Comparison of ENCODE assay signal across 8 cellular contexts in the genomic region with DNA sequence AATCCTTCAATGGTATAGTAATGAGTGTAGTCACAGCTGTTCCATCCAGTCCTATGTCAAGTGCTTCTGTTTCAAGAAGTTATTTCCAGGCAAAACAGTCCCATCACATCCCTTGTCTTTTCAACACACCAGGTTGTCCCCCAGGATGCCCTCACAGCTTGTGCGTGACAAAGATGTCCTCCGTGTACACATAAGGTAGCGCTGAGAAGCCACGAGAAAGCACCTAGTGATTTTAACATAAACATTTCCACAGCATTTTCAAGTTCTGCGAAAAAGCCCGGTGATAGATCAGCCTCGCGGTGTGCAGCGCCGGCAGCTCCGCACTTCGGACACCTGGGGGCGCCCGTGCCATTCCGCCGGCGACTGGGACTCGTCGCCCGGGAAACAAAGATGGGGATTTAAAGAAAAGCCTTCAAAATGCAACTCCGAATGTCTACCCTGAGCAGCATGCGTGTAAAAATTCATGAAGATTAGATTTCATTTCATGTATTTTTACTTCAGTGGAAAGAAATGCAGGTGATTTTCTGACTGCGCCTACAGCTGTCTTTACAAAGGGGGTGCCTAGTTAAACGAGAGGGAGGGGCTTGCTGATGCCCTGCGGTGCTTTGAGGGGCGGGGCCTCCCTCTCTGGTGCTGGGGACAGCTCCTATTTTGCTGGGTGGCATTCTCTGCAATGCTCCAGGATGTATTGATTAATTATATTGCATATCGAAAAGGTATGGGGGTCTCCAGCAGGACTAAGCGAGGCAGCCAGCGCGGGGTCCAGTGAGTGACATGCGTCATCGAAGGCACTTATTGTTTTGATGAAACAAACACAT. TPM values are rescaled to one million over a fixed set of nuclear protein-coding genes. Genes with fewer than 3 reads are reported as not detected.
DNase-seq lines count a peak whose midpoint lies in the region; ATAC-seq and TF ChIP-seq lines count a peak whose summit lies in the region.

No MANE protein-coding gene starts in this region.

- H3K9me3 Mint-ChIP-seq in CD4-positive, alpha-beta memory T cell, result no peaks in the 10 kb centered on the region
- no peaks in the 10 kb centered on the region for H3K9me3 Mint-ChIP-seq in activated T-helper 1 cell treated with anti-CD3 and anti-CD28 coated beads, Interleukin-12 subunit alpha, Interleukin-12 subunit beta, Interleukin-2, Interleukin-4 antibody, amounts not matched to agents 30 ng/mL and 10 ng/mL and 1 ng/mL, durations not matched to agents 14 hours and 24 hours and 36 hours

- peaks cover 4 to 11% (median 6%) of the 10 kb centered on the region in 4 donors for H3K4me1 Mint-ChIP-seq in CD4-positive, alpha-beta memory T cell
- peaks cover 7% of the 10 kb centered on the region for H3K4me1 Mint-ChIP-seq in activated T-helper 1 cell treated with anti-CD3 and anti-CD28 coated beads, Interleukin-12 subunit alpha, Interleukin-12 subunit beta, Interleukin-2, Interleukin-4 antibody, amounts not matched to agents 30 ng/mL and 10 ng/mL and 1 ng/mL, durations not matched to agents 14 hours and 24 hours and 36 hours (ENCODE audit: low read depth)

- TF ChIP-seq EP300 in tibial nerve (IDR thresholded peaks at IDR 0.05), result no peak

- no peak overlapping the region for H3K4me3 ChIP-seq in CD4-positive, alpha-beta memory T cell (ENCODE audit: low read length in 2 of 2)
- H3K4me3 ChIP-seq in HUES64 (ENCODE audit: low read length) (peak overlapping the region; percentile 50), Panc1 (ENCODE audit: low read depth in 2 of 2, low read length in 2 of 2) (no peak overlapping the region), foreskin fibroblast (ENCODE audit: low read depth in 1 of 2, low read length in 2 of 2) (peak overlapping the region in 1 of 2 donors; percentile 24), tibial nerve (peak overlapping the region in 1 of 4 donors; percentile 15)

- no peaks in the 10 kb centered on the region for H3K36me3 ChIP-seq in CD4-positive, alpha-beta memory T cell (ENCODE audit: insufficient read depth, low read length)
- H3K36me3 ChIP-seq in HUES64 (ENCODE audit: insufficient read depth, low read length), result no peaks in the 10 kb centered on the region
- H3K36me3 ChIP-seq in Panc1 (ENCODE audit: control insufficient read depth, insufficient read depth, low read length), result no peaks in the 10 kb centered on the region
- H3K36me3 ChIP-seq in tibial nerve, result no peaks in the 10 kb centered on the region

- BruUV-seq in Panc1 (replicated peaks; lab: Mats Ljungman, UMichigan), result no TSS peak

- POLR2A ChIA-PET in CD4-positive, alpha-beta memory T cell (lab: Charles Lee; ENCODE audit: partially characterized antibody), result no interaction called here
- POLR2A ChIA-PET in Panc1 (lab: Charles Lee), result no interaction called here

- WGBS in HUES64, result 20% methylated on average over 32 of the region's 32 CpGs
- WGBS in tibial nerve, 2 donors, result 5 to 11% methylated on average over 32 of the region's 32 CpGs

- CTCF ChIA-PET in CD4-positive, alpha-beta memory T cell (lab: Charles Lee; ENCODE audit: partially characterized antibody), result interaction anchor here (0.6 to 2.3 kb wide), 7 partner anchors 9 to 1444 kb away, joined by 3 to 10 read pairs (median 4); no protein-coding TSS in a partner anchor
- CTCF ChIA-PET in Panc1 (lab: Charles Lee), result interaction anchor here (0.6 to 0.9 kb wide), 5 partner anchors 21 to 155 kb away, joined by 3 to 9 read pairs (median 3); no protein-coding TSS in a partner anchor

- no peak for TF ChIP-seq POLR2A in tibial nerve (IDR thresholded peaks at IDR 0.05)

- H3K9me3 ChIP-seq in CD4-positive, alpha-beta memory T cell (ENCODE audit: control insufficient read depth in 1 of 2, low read length in 2 of 2), result no peaks in the 10 kb centered on the region
- H3K9me3 ChIP-seq in HUES64 (ENCODE audit: insufficient read depth, low read depth, low read length) (no peaks in the 10 kb centered on the region), Panc1 (ENCODE audit: control insufficient read depth, insufficient read depth, low read depth, low read length) (no peaks in the 10 kb centered on the region), tibial nerve (no peaks in the 10 kb centered on the region)

- intact Hi-C loops in CD4-positive, alpha-beta memory T cell (cut with micrococcal nuclease), result no loop called here
- intact Hi-C loops in Panc1 (cut with micrococcal nuclease; ENCODE audit: unreplicated experiment), result loop anchor here (2.0 to 10.0 kb wide), 4 partner anchors 40 to 1296 kb away; no protein-coding TSS in a partner anchor
- intact Hi-C loops in activated T-helper 1 cell treated with anti-CD3 and anti-CD28 coated beads, Interleukin-12 subunit alpha, Interleukin-12 subunit beta, Interleukin-2, Interleukin-4 antibody, amounts not matched to agents 30 ng/mL and 10 ng/mL and 1 ng/mL, durations not matched to agents 14 hours and 24 hours and 36 hours (cut with micrococcal nuclease), result loop anchor here (1.0 to 5.0 kb wide), 6 partner anchors 40 to 1442 kb away; partner anchors contain the start of gene EPHB1

- no peaks in the 10 kb centered on the region for H3K4me1 ChIP-seq in CD4-positive, alpha-beta memory T cell (ENCODE audit: insufficient read depth, low read length)
- H3K4me1 ChIP-seq in HUES64 (ENCODE audit: insufficient read depth, low read length) (no peaks in the 10 kb centered on the region; the same call in 1 of the 2 replicates), Panc1 (ENCODE audit: control insufficient read depth, insufficient read depth, low read length) (peaks cover 5% of the 10 kb centered on the region; the same call in 1 of the 2 replicates), tibial nerve (peaks cover 0 to 15% (median 0%) of the 10 kb centered on the region in 4 donors)

- in situ Hi-C loops in Panc1 (cut with HindIII; ENCODE audit: low pct_unique_long_range_greater_than_20kb, low sequenced_read_pairs), result no loop called here

- H3K9ac ChIP-seq in HUES64 (ENCODE audit: low read depth, low read length), result no peak overlapping the region

- peak overlapping the region in 6 of 8 donors; percentile 1 to 68 (median 42) for H3K4me3 Mint-ChIP-seq in CD4-positive, alpha-beta memory T cell
- no peak overlapping the region for H3K4me3 Mint-ChIP-seq in activated T-helper 1 cell treated with anti-CD3 and anti-CD28 coated beads, Interleukin-12 subunit alpha, Interleukin-12 subunit beta, Interleukin-2, Interleukin-4 antibody, amounts not matched to agents 30 ng/mL and 10 ng/mL and 1 ng/mL, durations not matched to agents 14 hours and 24 hours and 36 hours

- peak in 4 of 5 donors; percentile 31 to 43 (median 38) for DNase-seq in CD4-positive, alpha-beta memory T cell
- DNase-seq in Panc1 (ENCODE audit: low read depth, low spot score), result peak; percentile 8
- DNase-seq in activated T-helper 1 cell treated with anti-CD3 and anti-CD28 coated beads, Interleukin-12 subunit alpha, Interleukin-12 subunit beta, Interleukin-2, Interleukin-4 antibody, amounts not matched to agents 30 ng/mL and 10 ng/mL and 1 ng/mL, durations not matched to agents 14 hours and 24 hours and 36 hours (ENCODE audit: low spot score), result peak; percentile 43
- DNase-seq in foreskin fibroblast, result peak; percentile 60 to 90
- DNase-seq in nucleus accumbens (lab: John Stamatoyannopoulos, UW), result peak in 48 of 56 donors; percentile 17 to 79 (median 56)
- peak; percentile 28 to 41 for DNase-seq in tibial nerve (ENCODE audit: low spot score in 2 of 2)

- no peaks in the 10 kb centered on the region for H3K36me3 Mint-ChIP-seq in CD4-positive, alpha-beta memory T cell
- no peaks in the 10 kb centered on the region for H3K36me3 Mint-ChIP-seq in activated T-helper 1 cell treated with anti-CD3 and anti-CD28 coated beads, Interleukin-12 subunit alpha, Interleukin-12 subunit beta, Interleukin-2, Interleukin-4 antibody, amounts not matched to agents 30 ng/mL and 10 ng/mL and 1 ng/mL, durations not matched to agents 14 hours and 24 hours and 36 hours (ENCODE audit: low read depth)

- H3K27me3 Mint-ChIP-seq in CD4-positive, alpha-beta memory T cell, result peaks cover 2 to 11% of the 10 kb centered on the region in 2 donors
- peaks cover 10% of the 10 kb centered on the region for H3K27me3 Mint-ChIP-seq in activated T-helper 1 cell treated with anti-CD3 and anti-CD28 coated beads, Interleukin-12 subunit alpha, Interleukin-12 subunit beta, Interleukin-2, Interleukin-4 antibody, amounts not matched to agents 30 ng/mL and 10 ng/mL and 1 ng/mL, durations not matched to agents 14 hours and 24 hours and 36 hours (ENCODE audit: insufficient read depth)

- H3K27me3 ChIP-seq in CD4-positive, alpha-beta memory T cell (ENCODE audit: insufficient read depth, low read length), result no peaks in the 10 kb centered on the region
- H3K27me3 ChIP-seq in HUES64 (ENCODE audit: insufficient read depth, low read length) (peaks cover 14% of the 10 kb centered on the region; the same call in 1 of the 2 replicates), Panc1 (ENCODE audit: control insufficient read depth, insufficient read depth, low read length) (peaks cover 12% of the 10 kb centered on the region), tibial nerve (no peaks in the 10 kb centered on the region)

- no peak overlapping the region for H3K27ac ChIP-seq in CD4-positive, alpha-beta memory T cell (ENCODE audit: low read depth, low read length)
- H3K27ac ChIP-seq in HUES64 (ENCODE audit: low read depth, low read length), result no peak overlapping the region
- no peak overlapping the region for H3K27ac ChIP-seq in Panc1 (ENCODE audit: low read length)
- H3K27ac ChIP-seq in tibial nerve, result no peak overlapping the region

- TF ChIP-seq CTCF in Panc1 (IDR thresholded peaks at IDR 0.05), result peak; percentile 100
- TF ChIP-seq CTCF in foreskin fibroblast (IDR thresholded peaks at IDR 0.05; ENCODE audit: low read depth, low read length), result peak; percentile 95
- TF ChIP-seq CTCF in tibial nerve (IDR thresholded peaks at IDR 0.05), result peak; percentile 74 to 97 (median 93)

- H3K27ac Mint-ChIP-seq in CD4-positive, alpha-beta memory T cell, result no peak overlapping the region
- H3K27ac Mint-ChIP-seq in activated T-helper 1 cell treated with anti-CD3 and anti-CD28 coated beads, Interleukin-12 subunit alpha, Interleukin-12 subunit beta, Interleukin-2, Interleukin-4 antibody, amounts not matched to agents 30 ng/mL and 10 ng/mL and 1 ng/mL, durations not matched to agents 14 hours and 24 hours and 36 hours, result no peak overlapping the region

- ATAC-seq in GM19452 (IDR thresholded peaks at IDR 0.05; ENCODE audit: unreplicated experiment), result peak; percentile 84
- peak; percentile 86 for ATAC-seq in Panc1

RNA-seq across cellular contexts. Expression of gene KY, which starts 49.9 kb away (rescaled TPM):
- not detected for total RNA-seq in CD4-positive, alpha-beta memory T cell
- not detected for polyA plus RNA-seq in CD4-positive, alpha-beta memory T cell
- not detected for polyA plus RNA-seq in HUES64 (2013, experiment 1 of 2)
- not detected for polyA plus RNA-seq in HUES64 (2013, experiment 2 of 2)
- total RNA-seq in Panc1 (2021; ENCODE audit: unreplicated experiment) (not detected), tibial nerve (1 to 10 TPM in 2 of 4 donors, under 1 TPM in 1, not detected in 1; 0.20 to 2.2 (median 1.5) TPM)
- not detected for polyA plus RNA-seq in Panc1 (2012; ENCODE audit: insufficient read length)
- not detected in 2 replicates for total RNA-seq in activated T-helper 1 cell treated with anti-CD3 and anti-CD28 coated beads, Interleukin-12 subunit alpha, Interleukin-12 subunit beta, Interleukin-2, Interleukin-4 antibody, amounts not matched to agents 30 ng/mL and 10 ng/mL and 1 ng/mL, durations not matched to agents 14 hours and 24 hours and 36 hours

Comparison
In these comparisons a context has a peak if more than half of its experiments do, and no peak if none do; other contexts are left out.
1. DNase-seq: peak in every context shown above with its lines; median percentile 75 in foreskin fibroblast; 56 in nucleus accumbens; 43 in activated T-helper 1 cell treated with anti-CD3 and anti-CD28 coated beads, Interleukin-12 subunit alpha, Interleukin-12 subunit beta, Interleukin-2, Interleukin-4 antibody, amounts not matched to agents 30 ng/mL and 10 ng/mL and 1 ng/mL, durations not matched to agents 14 hours and 24 hours and 36 hours; 38 in CD4-positive, alpha-beta memory T cell; 34 in tibial nerve; 8 in Panc1.